Comparison of ENCODE assay signal across 20 cellular contexts in the genomic region with DNA sequence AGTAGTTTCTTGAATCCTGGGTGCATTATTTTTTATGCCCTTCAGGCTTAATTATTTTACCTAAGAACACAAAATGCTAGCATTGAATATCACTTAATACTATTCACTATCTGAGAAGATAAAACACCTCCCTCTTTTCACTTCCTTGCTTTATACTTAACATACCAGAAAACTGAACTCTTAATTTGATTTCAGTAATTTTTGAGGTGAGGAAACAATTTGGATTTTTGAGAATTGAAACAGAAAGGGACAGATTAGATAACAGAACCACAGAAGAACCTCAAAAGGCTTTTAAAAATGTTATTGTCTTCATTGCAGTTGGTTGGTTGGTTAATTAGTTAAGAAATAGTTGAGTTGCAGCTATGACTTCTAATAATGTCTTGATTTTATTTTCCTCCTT.
DNase-seq lines count a peak whose midpoint lies in the region; ATAC-seq and TF ChIP-seq lines count a peak whose summit lies in the region.
"Had no signal": no experiment of that assay in that cellular context is flagged by ENCODE, and none has a peak within 500 bp of the region (broad histone marks: within the 10 kb centered on the region; RNA-seq: fewer than 3 reads in every experiment).

No MANE protein-coding gene starts in this region.

- no peaks in the 10 kb centered on the region for H3K9me3 ChIP-seq in transverse colon
- H3K9me3 ChIP-seq: right atrium auricular region had no signal

- no peaks in the 10 kb centered on the region for H3K27me3 Mint-ChIP-seq in activated naive CD8-positive, alpha-beta T cell treated with anti-CD3 and anti-CD28 coated beads for 36 hours
- H3K27me3 Mint-ChIP-seq: activated CD4-positive, alpha-beta memory T cell treated with anti-CD3 and anti-CD28 coated beads for 36 hours; B cell; naive B cell had no signal

- H3K4me3 Mint-ChIP-seq in activated naive CD8-positive, alpha-beta T cell treated with anti-CD3 and anti-CD28 coated beads for 36 hours: no peak overlapping the region
- H3K4me3 Mint-ChIP-seq: activated CD4-positive, alpha-beta memory T cell treated with anti-CD3 and anti-CD28 coated beads for 36 hours; B cell; naive B cell had no signal

- H3K27ac ChIP-seq in transverse colon: no peak overlapping the region
- H3K27ac ChIP-seq: cardiac muscle cell, right atrium auricular region had no signal

- intact Hi-C loops in transverse colon (cut with DNase I; ENCODE audit: low total_unique reads): no loop called here

- TF ChIP-seq EP300 in transverse colon (IDR thresholded peaks at IDR 0.05; ENCODE audit: low read depth): no peak

- no peaks in the 10 kb centered on the region for H3K36me3 ChIP-seq in transverse colon
- H3K36me3 ChIP-seq: cardiac muscle cell, right atrium auricular region had no signal

- H3K4me1 Mint-ChIP-seq in activated naive CD8-positive, alpha-beta T cell treated with anti-CD3 and anti-CD28 coated beads for 36 hours: peaks cover 16% of the 10 kb centered on the region

- peaks cover 10% of the 10 kb centered on the region for H3K36me3 Mint-ChIP-seq in activated naive CD8-positive, alpha-beta T cell treated with anti-CD3 and anti-CD28 coated beads for 36 hours
- H3K36me3 Mint-ChIP-seq: activated CD4-positive, alpha-beta memory T cell treated with anti-CD3 and anti-CD28 coated beads for 36 hours had no signal

- no peak for TF ChIP-seq POLR2A in transverse colon (IDR thresholded peaks at IDR 0.05)

- TF ChIP-seq CTCF in transverse colon (IDR thresholded peaks at IDR 0.05): no peak

- no peaks in the 10 kb centered on the region for H3K9me3 Mint-ChIP-seq in activated naive CD8-positive, alpha-beta T cell treated with anti-CD3 and anti-CD28 coated beads for 36 hours
- H3K9me3 Mint-ChIP-seq: activated CD4-positive, alpha-beta memory T cell treated with anti-CD3 and anti-CD28 coated beads for 36 hours; naive B cell had no signal

- H3K4me3 ChIP-seq in transverse colon: no peak overlapping the region
- H3K4me3 ChIP-seq: cardiac muscle cell, right atrium auricular region had no signal

- no peaks in the 10 kb centered on the region for H3K27me3 ChIP-seq in transverse colon
- H3K27me3 ChIP-seq: cardiac muscle cell, right atrium auricular region had no signal

- in situ Hi-C loops in transverse colon (cut with MboI; ENCODE audit: low pct_ligation_motif_present in 1 of 4, low pct_unique_long_range_greater_than_20kb in 1 of 4, low sequenced_read_pairs in 3 of 4): no loop called here

- no peak for DNase-seq in activated naive CD8-positive, alpha-beta T cell treated with anti-CD3 and anti-CD28 coated beads for 36 hours
- DNase-seq in NCI-H82 treated with DMSO at 0.1 percent for 48 hours (lab: John Stamatoyannopoulos, UW; ENCODE audit: unreplicated experiment) (no peak), hypothalamus (lab: John Stamatoyannopoulos, UW) (no peak), T-helper 1 cell (no peak), transverse colon (no peak)
- DNase-seq: activated CD4-positive, alpha-beta memory T cell treated with anti-CD3 and anti-CD28 coated beads for 36 hours; activated gamma-delta T cell treated with Interleukin-2 at 50 U/mL for 16 hours; naive B cell; NCI-H1105 treated with DMSO at 0.1 percent for 48 hours; NCI-H524; stimulated activated CD4-positive, alpha-beta T cell treated with anti-CD3 and anti-CD28 coated beads, Interleukin-4, amount 100 ng/mL, for 24 hours; stimulated activated naive CD4-positive, alpha-beta T cell treated with Interleukin-2 at 50 U/mL for 16 hours; T-helper 9 cell had no signal

- peak overlapping the region; percentile 34 for H3K27ac Mint-ChIP-seq in activated naive CD8-positive, alpha-beta T cell treated with anti-CD3 and anti-CD28 coated beads for 36 hours
- H3K27ac Mint-ChIP-seq: activated CD4-positive, alpha-beta memory T cell treated with anti-CD3 and anti-CD28 coated beads for 36 hours; B cell had no signal

- ATAC-seq in GM18907 (IDR thresholded peaks at IDR 0.05; ENCODE audit: unreplicated experiment) (peak; percentile 74), GM21619 (IDR thresholded peaks at IDR 0.05; ENCODE audit: unreplicated experiment) (peak; percentile 62), HG03103 (IDR thresholded peaks at IDR 0.05; ENCODE audit: low read depth, unreplicated experiment) (peak; percentile 50)
- ATAC-seq: HCT116 had no signal

- H3K4me1 ChIP-seq in transverse colon: no peaks in the 10 kb centered on the region
- H3K4me1 ChIP-seq: right atrium auricular region had no signal
